12 cellular contexts compared by ENCODE assay signal in the genomic region with DNA sequence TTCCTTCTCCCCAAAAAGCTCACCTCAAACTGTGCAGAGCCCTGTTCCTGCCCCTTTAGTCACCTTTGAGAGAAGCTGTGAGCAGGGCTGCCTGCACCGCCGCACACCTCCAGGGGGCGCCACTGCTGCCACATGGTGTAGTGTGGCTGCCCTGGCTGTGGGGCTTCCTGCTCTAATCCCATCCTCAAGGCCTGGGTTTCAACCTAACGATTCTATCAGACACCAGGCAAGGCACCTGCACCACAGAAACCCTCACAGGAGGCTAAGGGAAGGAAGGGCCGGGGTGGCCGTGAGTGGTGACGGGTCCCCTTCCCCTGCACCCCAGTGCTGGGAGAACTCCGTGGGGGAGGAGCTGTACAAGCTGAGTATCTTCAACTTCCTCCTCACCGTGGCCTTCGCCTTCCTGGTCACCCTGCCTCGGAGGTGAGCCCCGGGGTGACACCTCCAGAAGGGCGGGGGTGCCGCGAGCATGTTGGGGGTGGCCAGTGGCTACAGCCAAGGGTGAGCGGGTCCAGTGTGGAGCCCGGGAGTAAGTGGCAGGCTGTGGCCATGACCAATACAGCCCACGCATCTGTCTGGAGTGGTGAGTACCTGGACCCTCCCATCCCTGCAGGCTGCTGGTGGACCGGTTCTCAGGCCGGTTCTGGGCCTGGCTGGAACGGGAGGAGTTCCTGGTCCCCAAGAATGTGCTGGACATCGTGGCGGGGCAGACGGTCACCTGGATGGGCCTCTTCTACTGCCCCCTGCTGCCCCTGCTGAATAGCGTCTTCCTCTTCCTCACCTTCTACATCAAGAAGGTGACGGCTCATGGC. TPM values are rescaled to one million over a fixed set of nuclear protein-coding genes. Genes with fewer than 3 reads are reported as not detected.
DNase-seq lines count a peak whose midpoint lies in the region; FAIRE-seq and TF ChIP-seq lines count a peak whose summit lies in the region.
"Had no signal": no experiment of that assay in that cellular context is flagged by ENCODE, and none has a peak within 500 bp of the region (broad histone marks: within the 10 kb centered on the region; RNA-seq: fewer than 3 reads in every experiment).

No MANE protein-coding gene starts in this region.

- H3K79me2 ChIP-seq in endothelial cell of umbilical vein (ENCODE audit: control insufficient read depth, insufficient read depth, low read length), result no peaks in the 10 kb centered on the region

- H3K9me1 ChIP-seq in endothelial cell of umbilical vein (replicated peaks; ENCODE audit: control insufficient read depth, extremely low read depth, insufficient read depth, low read length), result no peaks in the 10 kb centered on the region

- H4K20me1 ChIP-seq in endothelial cell of umbilical vein (replicated peaks; ENCODE audit: control insufficient read depth, extremely low read depth, insufficient read depth, low read length), result no peaks in the 10 kb centered on the region

- H3K36me3 Mint-ChIP-seq in T-helper 1 cell treated with Interleukin-12 subunit alpha and Interleukin-12 subunit beta and Interleukin-4 antibody, amounts not matched to agents 30 μg/mL and 1 μg/mL, for 36 hours (ENCODE audit: low read depth), result peaks cover 60% of the 10 kb centered on the region

- no peaks in the 10 kb centered on the region for H3K9me3 Mint-ChIP-seq in T-helper 1 cell treated with Interleukin-12 subunit alpha and Interleukin-12 subunit beta and Interleukin-4 antibody, amounts not matched to agents 30 μg/mL and 1 μg/mL, for 36 hours

- H3K4me1 ChIP-seq in endothelial cell of umbilical vein (ENCODE audit: control insufficient read depth, extremely low read depth, insufficient read depth, low read length), result peaks cover 14% of the 10 kb centered on the region

- dilution Hi-C loops in endothelial cell of umbilical vein (cut with MboI; ENCODE audit: extremely low pct_ligation_motif_present, low sequenced_read_pairs), result no loop called here

- CTCF ChIA-PET in endothelial cell of umbilical vein (lab: Charles Lee), result interaction anchor here (1.2 to 1.4 kb wide), 4 partner anchors 25 to 124 kb away, joined by 3 to 5 read pairs (median 4); no protein-coding TSS in a partner anchor

- no peaks in the 10 kb centered on the region for H3K9me3 ChIP-seq in endothelial cell of umbilical vein (replicated peaks; ENCODE audit: control insufficient read depth, insufficient read depth, low read length)
- H3K9me3 ChIP-seq: thoracic aorta had no signal

- peaks cover 56% of the 10 kb centered on the region for H3K4me1 Mint-ChIP-seq in T-helper 1 cell treated with Interleukin-12 subunit alpha and Interleukin-12 subunit beta and Interleukin-4 antibody, amounts not matched to agents 30 μg/mL and 1 μg/mL, for 36 hours (ENCODE audit: low read depth)

- no peak overlapping the region for H3K4me2 ChIP-seq in endothelial cell of umbilical vein (ENCODE audit: insufficient read depth, low read length)

- POLR2A ChIA-PET in endothelial cell of umbilical vein (lab: Charles Lee), result no interaction called here

- no peaks in the 10 kb centered on the region for H3K36me3 ChIP-seq in endothelial cell of umbilical vein (ENCODE audit: control insufficient read depth in 2 of 2, extremely low read depth in 1 of 2, insufficient read depth in 2 of 2, low read length in 2 of 2)
- H3K36me3 ChIP-seq: thoracic aorta had no signal

- TF ChIP-seq CTCF in endothelial cell of umbilical vein (IDR thresholded peaks at IDR 0.05; ENCODE audit: extremely low read depth in 1 of 2, insufficient read depth in 1 of 2, low read depth in 1 of 2, low read length in 2 of 2), result peak; percentile 35 to 38

- peak overlapping the region; percentile 49 for H3K27ac Mint-ChIP-seq in T-helper 1 cell treated with Interleukin-12 subunit alpha and Interleukin-12 subunit beta and Interleukin-4 antibody, amounts not matched to agents 30 μg/mL and 1 μg/mL, for 36 hours

- DNase-seq in activated CD4-positive, alpha-beta T cell treated with anti-CD3 and anti-CD28 coated beads for 48 hours, result peak; percentile 75
- no peak for DNase-seq in activated CD4-positive, alpha-beta T cell treated with anti-CD3 and anti-CD28 coated beads, Interleukin-2, amount 50 U/mL, for 4 hours
- DNase-seq in endothelial cell of umbilical vein (ENCODE audit: low read depth, low spot score) (no peak), AG20443 (ENCODE audit: low spot score) (no peak), NK-92 (lab: John Stamatoyannopoulos, UW; ENCODE audit: unreplicated experiment) (no peak)
- DNase-seq in stimulated activated naive CD4-positive, alpha-beta T cell treated with Interleukin-2 at 50 U/mL for 16 hours (lab: John Stamatoyannopoulos, UW), result peak; percentile 45
- DNase-seq in activated CD4-positive, CD25-positive, alpha-beta regulatory T cell treated with anti-CD3 and anti-CD28 coated beads, Interleukin-2, amount 50 U/mL, for 72 hours, result no peak

- TF ChIP-seq POLR2A in endothelial cell of umbilical vein (IDR thresholded peaks at IDR 0.05; ENCODE audit: low read depth, low read length), result no peak

- H2AFZ ChIP-seq in endothelial cell of umbilical vein (ENCODE audit: low read depth, low read length), result no peak overlapping the region

- H3K27ac ChIP-seq in endothelial cell of umbilical vein (ENCODE audit: insufficient read depth, low read depth, low read length), result no peak overlapping the region
- H3K27ac ChIP-seq: thoracic aorta had no signal

- no peak overlapping the region for H3K9ac ChIP-seq in endothelial cell of umbilical vein (replicated peaks; ENCODE audit: extremely low read depth, insufficient read depth, low read length)

- no peak for FAIRE-seq in endothelial cell of umbilical vein (lab: Jason Lieb, UNC)

- H3K4me3 Mint-ChIP-seq in T-helper 1 cell treated with Interleukin-12 subunit alpha and Interleukin-12 subunit beta and Interleukin-4 antibody, amounts not matched to agents 30 μg/mL and 1 μg/mL, for 36 hours, result peak overlapping the region; percentile 44

- no peak overlapping the region for H3K4me3 ChIP-seq in endothelial cell of umbilical vein (replicated peaks in 1 of 3; ENCODE audit: insufficient read depth in 1 of 3, low read depth in 1 of 3, low read length in 3 of 3)
- H3K4me3 ChIP-seq: thoracic aorta had no signal

- H3K27me3 ChIP-seq in endothelial cell of umbilical vein (ENCODE audit: control insufficient read depth in 2 of 2, insufficient read depth in 2 of 2, low read length in 2 of 2), result no peaks in the 10 kb centered on the region

- intact Hi-C loops in endothelial cell of umbilical vein (cut with micrococcal nuclease), result no loop called here

- no peaks in the 10 kb centered on the region for H3K27me3 Mint-ChIP-seq in T-helper 1 cell treated with Interleukin-12 subunit alpha and Interleukin-12 subunit beta and Interleukin-4 antibody, amounts not matched to agents 30 μg/mL and 1 μg/mL, for 36 hours (ENCODE audit: low read depth)

- BruUV-seq in endothelial cell of umbilical vein (replicated peaks; lab: Mats Ljungman, UMichigan), result no TSS peak

RNA-seq across cellular contexts. Expression of gene TMC8, which starts 7.0 kb away (rescaled TPM):
- total RNA-seq in endothelial cell of umbilical vein, result 0.99 and 1.3 TPM in 2 replicates
- polyA plus RNA-seq in endothelial cell of umbilical vein, result 0.07 and 0.16 TPM in 2 replicates
- 0.04 and 0.08 TPM in 2 replicates for polyA plus RNA-seq in endothelial cell of umbilical vein (2011; cell fraction: cytosol; rRNA removed)
- 0.29 and 0.32 TPM in 2 replicates for polyA plus RNA-seq in endothelial cell of umbilical vein (2011; cell fraction: nucleus; rRNA removed)
- not detected in 2 replicates for polyA plus RNA-seq in endothelial cell of umbilical vein (2012)
- polyA minus RNA-seq in endothelial cell of umbilical vein, result 0.08 TPM in 1 of 2 replicates, not detected in the other
- not detected for polyA minus RNA-seq in endothelial cell of umbilical vein (2011; cell fraction: cytosol; rRNA and poly(A)+ RNA removed)
- 0.14 TPM in 1 of 2 replicates, not detected in the other for polyA minus RNA-seq in endothelial cell of umbilical vein (2011; cell fraction: nucleus; rRNA and poly(A)+ RNA removed)
- total RNA-seq: Daoy had no signal

RNA-seq across cellular contexts. Expression of gene C17orf99, which starts 8.6 kb away (rescaled TPM):
- not detected in 2 replicates for total RNA-seq in endothelial cell of umbilical vein
- not detected in 2 replicates for polyA plus RNA-seq in endothelial cell of umbilical vein
- polyA plus RNA-seq in endothelial cell of umbilical vein (2011; cell fraction: cytosol; rRNA removed), result not detected in 2 replicates
- polyA plus RNA-seq in endothelial cell of umbilical vein (2011; cell fraction: nucleus; rRNA removed), result not detected in 2 replicates
- not detected in 2 replicates for polyA plus RNA-seq in endothelial cell of umbilical vein (2012)
- polyA minus RNA-seq in endothelial cell of umbilical vein, result not detected in 2 replicates
- not detected for polyA minus RNA-seq in endothelial cell of umbilical vein (2011; cell fraction: cytosol; rRNA and poly(A)+ RNA removed)
- polyA minus RNA-seq in endothelial cell of umbilical vein (2011; cell fraction: nucleus; rRNA and poly(A)+ RNA removed), result not detected in 2 replicates
- total RNA-seq: Daoy; lung microvascular endothelial cell; T-helper 2 cell treated with Interferon-gamma antibody and Interleukin-4, amounts not matched to agents 100 ng/mL and 5 ng/mL, for 36 hours; thoracic aorta had no signal

RNA-seq across cellular contexts. Expression of gene TMC6, which starts 9.0 kb away (rescaled TPM):
- 58.0 and 72.4 TPM in 2 replicates for total RNA-seq in endothelial cell of umbilical vein
- 23.2 and 26.7 TPM in 2 replicates for polyA plus RNA-seq in endothelial cell of umbilical vein
- polyA plus RNA-seq in endothelial cell of umbilical vein (2011; cell fraction: cytosol; rRNA removed), result 7.1 and 11.0 TPM in 2 replicates
- 51.1 and 62.2 TPM in 2 replicates for polyA plus RNA-seq in endothelial cell of umbilical vein (2011; cell fraction: nucleus; rRNA removed)
- 13.7 and 26.4 TPM in 2 replicates for polyA plus RNA-seq in endothelial cell of umbilical vein (2012)
- 14.8 and 17.1 TPM in 2 replicates for polyA minus RNA-seq in endothelial cell of umbilical vein
- 36.7 TPM for polyA minus RNA-seq in endothelial cell of umbilical vein (2011; cell fraction: cytosol; rRNA and poly(A)+ RNA removed)
- 17.9 and 26.0 TPM in 2 replicates for polyA minus RNA-seq in endothelial cell of umbilical vein (2011; cell fraction: nucleus; rRNA and poly(A)+ RNA removed)

RNA-seq across cellular contexts. Expression of gene SYNGR2, which starts 30.8 kb away (rescaled TPM):
- total RNA-seq in endothelial cell of umbilical vein, result 58.6 and 65.9 TPM in 2 replicates
- 281 and 431 TPM in 2 replicates for polyA plus RNA-seq in endothelial cell of umbilical vein
- polyA plus RNA-seq in endothelial cell of umbilical vein (2011; cell fraction: cytosol; rRNA removed), result 97.5 and 128 TPM in 2 replicates
- polyA plus RNA-seq in endothelial cell of umbilical vein (2011; cell fraction: nucleus; rRNA removed), result 46.6 and 51.0 TPM in 2 replicates
- polyA plus RNA-seq in endothelial cell of umbilical vein (2012), result 63.4 and 110 TPM in 2 replicates
- 144 and 146 TPM in 2 replicates for polyA minus RNA-seq in endothelial cell of umbilical vein
- 62.3 TPM for polyA minus RNA-seq in endothelial cell of umbilical vein (2011; cell fraction: cytosol; rRNA and poly(A)+ RNA removed)
- 15.9 and 17.9 TPM in 2 replicates for polyA minus RNA-seq in endothelial cell of umbilical vein (2011; cell fraction: nucleus; rRNA and poly(A)+ RNA removed)

RNA-seq across cellular contexts. Expression of gene TK1, which starts 49.3 kb away (rescaled TPM):
- 110 and 111 TPM in 2 replicates for total RNA-seq in endothelial cell of umbilical vein
- 159 and 174 TPM in 2 replicates for polyA plus RNA-seq in endothelial cell of umbilical vein
- 132 and 151 TPM in 2 replicates for polyA plus RNA-seq in endothelial cell of umbilical vein (2011; cell fraction: cytosol; rRNA removed)
- 73.7 and 83.5 TPM in 2 replicates for polyA plus RNA-seq in endothelial cell of umbilical vein (2011; cell fraction: nucleus; rRNA removed)
- polyA plus RNA-seq in endothelial cell of umbilical vein (2012), result 55.8 and 72.4 TPM in 2 replicates
- polyA minus RNA-seq in endothelial cell of umbilical vein, result 65.8 and 76.3 TPM in 2 replicates
- 114 TPM for polyA minus RNA-seq in endothelial cell of umbilical vein (2011; cell fraction: cytosol; rRNA and poly(A)+ RNA removed)
- polyA minus RNA-seq in endothelial cell of umbilical vein (2011; cell fraction: nucleus; rRNA and poly(A)+ RNA removed), result 23.5 and 26.9 TPM in 2 replicates

Comparison
In these comparisons a context has a peak if more than half of its experiments do, and no peak if none do; other contexts are left out.
1. DNase-seq: peak in activated CD4-positive, alpha-beta T cell treated with anti-CD3 and anti-CD28 coated beads for 48 hours (single experiment) and stimulated activated naive CD4-positive, alpha-beta T cell treated with Interleukin-2 at 50 U/mL for 16 hours (single experiment); none in activated CD4-positive, alpha-beta T cell treated with anti-CD3 and anti-CD28 coated beads, Interleukin-2, amount 50 U/mL, for 4 hours (0 of 2), endothelial cell of umbilical vein (single experiment), AG20443 (single experiment), NK-92 (single experiment) and activated CD4-positive, CD25-positive, alpha-beta regulatory T cell treated with anti-CD3 and anti-CD28 coated beads, Interleukin-2, amount 50 U/mL, for 72 hours (single experiment).